Comparison of ENCODE assay signal across 1 cellular context in genomic region chr9:136714876-136715239, GRCh38.
TF ChIP-seq lines count a peak whose summit lies in the region.

No MANE protein-coding gene starts in this region.

TF ChIP-seq in endothelial cell of umbilical vein, 7 proteins besides CTCF, POLR2A, EP300 and RAD21:
- TF ChIP-seq MAX (IDR thresholded peaks at IDR 0.05; ENCODE audit: insufficient read depth, insufficient read length) (no peak), MYC (IDR thresholded peaks at IDR 0.05; ENCODE audit: low read depth, low read length) (no peak), JUN (IDR thresholded peaks at IDR 0.05; ENCODE audit: borderline replicate concordance, insufficient read depth, insufficient read length, low read depth) (no peak), EZH2 (IDR thresholded peaks at IDR 0.05; ENCODE audit: borderline replicate concordance, low read depth, low read length, severe bottlenecking) (no peak), POLR2AphosphoS5 (IDR thresholded peaks at IDR 0.05; ENCODE audit: insufficient read depth, low read depth, low read length) (no peak), GATA2 (IDR thresholded peaks at IDR 0.05; ENCODE audit: insufficient read depth, insufficient read length, low read depth, low read length) (no peak), FOS (IDR thresholded peaks at IDR 0.05; ENCODE audit: borderline replicate concordance, insufficient read depth, low read length) (no peak)
